7 cellular contexts compared by ENCODE assay signal in the genomic region with DNA sequence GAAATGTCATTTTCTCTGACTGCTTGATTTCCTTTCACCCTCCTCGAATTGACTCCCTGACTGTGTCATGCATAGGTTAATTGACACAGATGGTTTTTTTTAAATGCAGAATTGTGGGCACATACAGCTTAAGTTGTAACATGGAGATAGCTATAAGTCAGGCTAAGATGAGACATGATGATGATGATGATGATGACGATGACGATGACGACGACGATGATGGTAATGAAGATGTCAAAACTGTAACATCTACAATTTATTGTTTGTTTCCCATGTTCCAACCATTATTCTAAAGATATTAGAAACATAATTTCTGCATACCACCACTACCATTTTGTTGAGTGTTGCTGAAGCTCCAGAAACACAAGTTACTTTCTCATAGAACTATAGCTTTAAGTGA.
"Had no signal": no experiment of that assay in that cellular context is flagged by ENCODE, and none has a peak within 500 bp of the region (broad histone marks: within the 10 kb centered on the region; RNA-seq: fewer than 3 reads in every experiment).

No MANE protein-coding gene starts in this region.

- DNase-seq: IMR-90, KBM-7, KG1 had no signal

- ATAC-seq: K562 had no signal

- H3K27ac ChIP-seq: HL-60, KMS-11 had no signal

- H3K4me3 ChIP-seq: K562 had no signal

- H3K4me2 ChIP-seq: KMS-11 had no signal

- H3K9ac ChIP-seq: KMS-11 had no signal

- FAIRE-seq: HTR-8/SVneo, K562 had no signal
